Comparison of ENCODE assay signal across 1 cellular context in genomic region chr18:1014496-1014895, GRCh38.
TF ChIP-seq lines count a peak whose summit lies in the region.

No MANE protein-coding gene starts in this region.

TF ChIP-seq in H1, 55 proteins besides CTCF, POLR2A, EP300 and RAD21 (continued from another document):
- no peak for TF ChIP-seq CHD7 (IDR thresholded peaks at IDR 0.05; ENCODE audit: insufficient replicate concordance, low read length)
- no peak for TF ChIP-seq MAFK (IDR thresholded peaks at IDR 0.05; ENCODE audit: low read depth, low read length)
- no peak for TF ChIP-seq HDAC6 (IDR thresholded peaks at IDR 0.05; ENCODE audit: low read depth, low read length)
- TF ChIP-seq PHF8 (conservative IDR thresholded peaks at IDR 0.05; ENCODE audit: low read depth, low read length): no peak
TF ChIP-seq in H1: peak in this region for 0.
